22 cellular contexts compared by ENCODE assay signal in genomic region chr17:68298601-68299000, GRCh38. TPM values are rescaled to one million over a fixed set of nuclear protein-coding genes. Genes with fewer than 3 reads are reported as not detected.
DNase-seq lines count a peak whose midpoint lies in the region; ATAC-seq and TF ChIP-seq lines count a peak whose summit lies in the region.
"Had no signal": no experiment of that assay in that cellular context is flagged by ENCODE, and none has a peak within 500 bp of the region (broad histone marks: within the 10 kb centered on the region; RNA-seq: fewer than 3 reads in every experiment).

No MANE protein-coding gene starts in this region.

- TF ChIP-seq POLR2A in adrenal gland (IDR thresholded peaks at IDR 0.05): no peak

- H3K36me3 Mint-ChIP-seq in CD4-positive, alpha-beta T cell (ENCODE audit: low read depth): peaks cover 3% of the 10 kb centered on the region
- H3K36me3 Mint-ChIP-seq in T-cell (no peaks in the 10 kb centered on the region), immature natural killer cell (peaks cover 4 to 11% (median 5%) of the 10 kb centered on the region in 3 donors)

- TF ChIP-seq CTCF in CD4-positive, alpha-beta T cell (IDR thresholded peaks at IDR 0.05): no peak
- no peak for TF ChIP-seq CTCF in adrenal gland (IDR thresholded peaks at IDR 0.05)

- H3K9me3 Mint-ChIP-seq in CD4-positive, alpha-beta T cell: no peaks in the 10 kb centered on the region
- H3K9me3 Mint-ChIP-seq in T-cell (no peaks in the 10 kb centered on the region), immature natural killer cell (no peaks in the 10 kb centered on the region)
- H3K9me3 Mint-ChIP-seq: IgD-negative memory B cell had no signal

- H3K4me1 ChIP-seq in adrenal gland (replicated peaks in 1 of 2): peaks cover 7% of the 10 kb centered on the region in 2 donors
- H3K4me1 ChIP-seq: Peyer's patch had no signal

- intact Hi-C loops in CD4-positive, alpha-beta T cell (cut with DNase I, micrococcal nuclease): loop anchor here (5.0 kb wide), 2 partner anchors 49 to 116 kb away; no protein-coding TSS in a partner anchor
- intact Hi-C loops in adrenal gland (cut with DNase I): loop anchor here in 1 of 2 donors (10.0 kb wide), 1 partner anchor 86 kb away; no protein-coding TSS in a partner anchor

- no peak for ATAC-seq in CD4-positive, alpha-beta T cell (ENCODE audit: poor library complexity)
- ATAC-seq in T-cell (replicated peaks in 1 of 4) (no peak), HG03378 (IDR thresholded peaks at IDR 0.05; ENCODE audit: unreplicated experiment) (no peak), GM19035 (IDR thresholded peaks at IDR 0.05; ENCODE audit: unreplicated experiment) (no peak)
- ATAC-seq: SK-N-SH treated with all-trans-retinoic acid at 6 μM for 48 hours had no signal

- H3K27me3 ChIP-seq in CD4-positive, alpha-beta T cell (ENCODE audit: control insufficient read depth, insufficient read depth, low read length): no peaks in the 10 kb centered on the region
- no peaks in the 10 kb centered on the region for H3K27me3 ChIP-seq in adrenal gland
- H3K27me3 ChIP-seq: BLaER1 treated with 17β-estradiol and CSF1 and Interleukin-3, amounts not matched to agents 10 nM and 100 nM; Peyer's patch had no signal

- DNase-seq in NCI-H82 (lab: John Stamatoyannopoulos, UW) (peak; percentile 66), NCI-H82 treated with DMSO at 0.1 percent for 48 hours (lab: John Stamatoyannopoulos, UW; ENCODE audit: unreplicated experiment) (no peak), T-cell (no peak), immature natural killer cell (no peak), adrenal gland (no peak)
- no peak for DNase-seq in CD4-positive, alpha-beta T cell
- DNase-seq: 8988T, Caco-2, DMS 273 treated with DMSO at 0.1 percent for 48 hours, DMS79 treated with DMSO at 0.1 percent for 48 hours, GM23248, NCI-H1694, NCI-H2081 treated with DMSO at 0.1 percent for 48 hours, NCI-H446, NCI-H69, Peyer's patch had no signal

- H3K27ac ChIP-seq in CD4-positive, alpha-beta T cell (ENCODE audit: low read depth, low read length): no peak overlapping the region
- H3K27ac ChIP-seq in adrenal gland: no peak overlapping the region
- H3K27ac ChIP-seq: GM23248 had no signal

- H3K36me3 ChIP-seq in adrenal gland (replicated peaks in 1 of 2): no peaks in the 10 kb centered on the region
- H3K36me3 ChIP-seq: BLaER1 treated with 17β-estradiol and CSF1 and Interleukin-3, amounts not matched to agents 10 nM and 100 nM; HAP-1; Peyer's patch had no signal

- no peak overlapping the region for H3K4me3 ChIP-seq in adrenal gland
- H3K4me3 ChIP-seq: BLaER1 treated with 17β-estradiol and CSF1 and Interleukin-3, amounts not matched to agents 10 nM and 100 nM; GM23248; HAP-1; Peyer's patch had no signal

- H3K9me3 ChIP-seq in CD4-positive, alpha-beta T cell (ENCODE audit: control insufficient read depth, low read length): no peaks in the 10 kb centered on the region
- no peaks in the 10 kb centered on the region for H3K9me3 ChIP-seq in adrenal gland (replicated peaks in 1 of 3)
- H3K9me3 ChIP-seq: Caco-2, HAP-1, Peyer's patch had no signal

- no peaks in the 10 kb centered on the region for H3K27me3 Mint-ChIP-seq in CD4-positive, alpha-beta T cell
- H3K27me3 Mint-ChIP-seq in T-cell: no peaks in the 10 kb centered on the region
- peaks cover 1 to 6% (median 5%) of the 10 kb centered on the region in 3 donors for H3K27me3 Mint-ChIP-seq in immature natural killer cell (ENCODE audit: low read depth in 3 of 3)
- H3K27me3 Mint-ChIP-seq: IgD-negative memory B cell had no signal

- CTCF ChIA-PET in CD4-positive, alpha-beta T cell (lab: Charles Lee): no interaction called here
- CTCF ChIA-PET in T-cell (lab: Charles Lee): no interaction called here

- peak overlapping the region; percentile 38 for H3K4me3 Mint-ChIP-seq in CD4-positive, alpha-beta T cell
- no peak overlapping the region for H3K4me3 Mint-ChIP-seq in T-cell
- H3K4me3 Mint-ChIP-seq in immature natural killer cell: peak overlapping the region in 1 of 5 donors; percentile 63
- H3K4me3 Mint-ChIP-seq: IgD-negative memory B cell had no signal

- POLR2A ChIA-PET in CD4-positive, alpha-beta T cell (lab: Charles Lee): no interaction called here
- POLR2A ChIA-PET in T-cell (lab: Charles Lee): no interaction called here

- peaks cover 63% of the 10 kb centered on the region for H3K4me1 Mint-ChIP-seq in CD4-positive, alpha-beta T cell (ENCODE audit: low read depth)
- H3K4me1 Mint-ChIP-seq in T-cell (peaks cover 56 to 71% (median 62%) of the 10 kb centered on the region in 3 donors), immature natural killer cell (peaks cover 61 to 68% of the 10 kb centered on the region in 2 donors)

- peak overlapping the region; percentile 89 for H3K27ac Mint-ChIP-seq in CD4-positive, alpha-beta T cell
- H3K27ac Mint-ChIP-seq in T-cell: peak overlapping the region; percentile 52 to 85
- peak overlapping the region; percentile 42 to 94 (median 80) for H3K27ac Mint-ChIP-seq in immature natural killer cell

RNA-seq across cellular contexts. Expression of gene ARSG, which starts 7.3 kb away (rescaled TPM):
- 10 to 100 TPM; 13.8 to 16.0 TPM for total RNA-seq in CD4-positive, alpha-beta T cell
- total RNA-seq in T-cell (10 to 100 TPM; 14.5 to 22.9 (median 17.8) TPM), adrenal gland (10 to 100 TPM in 4 of 8 donors, 1 to 10 TPM in 4; 7.3 to 49.6 (median 12.7) TPM)
- polyA plus RNA-seq in immature natural killer cell (10 to 100 TPM; 15.0 to 18.7 (median 15.3) TPM), adrenal gland (10 to 100 TPM in 1 of 3 donors, 1 to 10 TPM in 2; 2.1 to 22.9 (median 3.1) TPM)

RNA-seq across cellular contexts. Expression of gene SLC16A6, which starts 7.7 kb away (rescaled TPM):
- 1 to 10 TPM; 7.7 to 9.5 TPM for total RNA-seq in CD4-positive, alpha-beta T cell
- total RNA-seq in T-cell: 10 to 100 TPM in 1 of 5 donors, 1 to 10 TPM in 4; 4.4 to 10.5 (median 7.0) TPM
- 1 to 10 TPM in 2 of 3 donors, under 1 TPM in 1; 0.88 to 4.8 (median 3.5) TPM for polyA plus RNA-seq in immature natural killer cell
- 10 to 100 TPM in 1 of 8 donors, 1 to 10 TPM in 6, under 1 TPM in 1; 0.84 to 83.0 (median 2.5) TPM for total RNA-seq in adrenal gland
- 10 to 100 TPM in 1 of 3 donors, 1 to 10 TPM in 1, under 1 TPM in 1; 0.47 to 59.7 (median 1.1) TPM for polyA plus RNA-seq in adrenal gland

RNA-seq across cellular contexts. Expression of gene AMZ2, which starts 50.8 kb away (rescaled TPM):
- 10 to 100 TPM; 63.0 to 64.9 TPM for total RNA-seq in CD4-positive, alpha-beta T cell
- 10 to 100 TPM; 50.9 to 81.8 (median 60.5) TPM for total RNA-seq in T-cell
- polyA plus RNA-seq in immature natural killer cell: 100 to 1,000 TPM; 146 to 193 (median 169) TPM
- 100 to 1,000 TPM in 1 of 8 donors, 10 to 100 TPM in 7; 55.5 to 113 (median 72.6) TPM for total RNA-seq in adrenal gland
- 100 to 1,000 TPM in 2 of 3 donors, 10 to 100 TPM in 1; 82.6 to 135 (median 135) TPM for polyA plus RNA-seq in adrenal gland
